In the genomic region with DNA sequence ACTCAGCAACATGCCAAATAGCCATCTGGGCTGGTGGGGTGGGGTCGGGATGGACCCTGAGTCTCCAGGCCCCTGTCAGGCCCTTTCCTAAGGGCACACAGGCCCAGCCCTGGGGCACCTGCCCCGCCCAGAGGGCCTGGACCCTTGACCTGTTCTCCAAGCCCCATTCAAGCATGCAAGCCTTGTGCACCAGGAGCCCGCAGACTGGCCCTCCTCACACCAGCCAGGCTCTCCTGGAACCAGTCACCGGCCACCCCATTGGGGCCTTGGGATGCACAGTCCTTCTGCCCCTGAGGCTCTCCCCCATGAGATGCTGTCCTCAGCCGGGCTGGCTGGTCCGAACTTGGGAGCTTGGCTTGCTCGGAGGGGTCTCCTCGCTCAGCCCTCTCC, we compare ENCODE assay signal across 21 cellular contexts. TPM values are rescaled to one million over a fixed set of nuclear protein-coding genes. Genes with fewer than 3 reads are reported as not detected.
DNase-seq lines count a peak whose midpoint lies in the region; TF ChIP-seq lines count a peak whose summit lies in the region.
"Had no signal": no experiment of that assay in that cellular context is flagged by ENCODE, and none has a peak within 500 bp of the region (broad histone marks: within the 10 kb centered on the region; RNA-seq: fewer than 3 reads in every experiment).

No MANE protein-coding gene starts in this region.

- DNase-seq in right atrium auricular region (ENCODE audit: low spot score) (peak; percentile 40), cardiac septum (ENCODE audit: low spot score) (no peak), caudate nucleus (lab: John Stamatoyannopoulos, UW) (peak in 1 of 61 donors; percentile 35), mucosa of gallbladder (ENCODE audit: low spot score) (peak; percentile 2), breast epithelium (ENCODE audit: low spot score in 2 of 2) (no peak), tibial nerve (ENCODE audit: low spot score in 2 of 2) (no peak), foreskin melanocyte (no peak), NCI-H2171 treated with DMSO at 0.1 percent for 48 hours (lab: John Stamatoyannopoulos, UW) (no peak)
- DNase-seq: activated CD8-positive, alpha-beta memory T cell treated with anti-CD3 and anti-CD28 coated beads, Interleukin-2, amount 10 ng/mL, durations not matched to agents 7 days and 5 days; activated effector memory CD4-positive, alpha-beta T cell treated with Interleukin-2 at 50 U/mL for 16 hours; CD8-positive, alpha-beta memory T cell; effector memory CD8-positive, alpha-beta T cell; GM23248; mesenchymal stem cell; MM.1S; NCI-H2029; stimulated activated naive CD4-positive, alpha-beta T cell; T1000 had no signal

- H3K27ac ChIP-seq in right atrium auricular region (no peak overlapping the region), caudate nucleus (ENCODE audit: low read depth, low read length) (peak overlapping the region; percentile 94), breast epithelium (no peak overlapping the region), tibial nerve (no peak overlapping the region)
- H3K27ac ChIP-seq: adrenal gland, GM23248, SJSA1 had no signal

- H3K9me3 ChIP-seq in right atrium auricular region (no peaks in the 10 kb centered on the region), breast epithelium (no peaks in the 10 kb centered on the region), tibial nerve (no peaks in the 10 kb centered on the region)
- H3K9me3 ChIP-seq: adrenal gland, SJSA1, upper lobe of left lung had no signal

- TF ChIP-seq CTCF in right atrium auricular region (IDR thresholded peaks at IDR 0.05): no peak
- TF ChIP-seq CTCF in breast epithelium (IDR thresholded peaks at IDR 0.05): no peak
- TF ChIP-seq CTCF in tibial nerve (IDR thresholded peaks at IDR 0.05): no peak

- TF ChIP-seq EP300 in tibial nerve (IDR thresholded peaks at IDR 0.05): no peak

- H3K4me3 ChIP-seq in right atrium auricular region (no peak overlapping the region), breast epithelium (no peak overlapping the region), tibial nerve (no peak overlapping the region)
- H3K4me3 ChIP-seq: adrenal gland, GM23248, SJSA1, upper lobe of left lung had no signal

- WGBS in tibial nerve, 2 donors: 87 to 97% methylated on average over 8 of the region's 8 CpGs

- no peaks in the 10 kb centered on the region for H3K36me3 ChIP-seq in right atrium auricular region
- no peaks in the 10 kb centered on the region for H3K36me3 ChIP-seq in breast epithelium
- H3K36me3 ChIP-seq in tibial nerve: no peaks in the 10 kb centered on the region
- H3K36me3 ChIP-seq: adrenal gland, SJSA1, upper lobe of left lung had no signal

- TF ChIP-seq POLR2A in breast epithelium (IDR thresholded peaks at IDR 0.05) (no peak), tibial nerve (IDR thresholded peaks at IDR 0.05) (no peak)

- intact Hi-C loops in cardiac septum (cut with DNase I): no loop called here
- intact Hi-C loops in breast epithelium (cut with DNase I; ENCODE audit: low total_unique reads): no loop called here

- H3K4me1 ChIP-seq in right atrium auricular region: peaks cover 0 to 57% of the 10 kb centered on the region in 2 donors
- no peaks in the 10 kb centered on the region for H3K4me1 ChIP-seq in breast epithelium
- peaks cover 0 to 48% (median 13%) of the 10 kb centered on the region in 4 donors for H3K4me1 ChIP-seq in tibial nerve
- H3K4me1 ChIP-seq: SJSA1 had no signal

- H3K27me3 ChIP-seq in right atrium auricular region (no peaks in the 10 kb centered on the region), breast epithelium (peaks cover 0 to 10% of the 10 kb centered on the region in 2 donors), tibial nerve (no peaks in the 10 kb centered on the region)
- H3K27me3 ChIP-seq: adrenal gland, SJSA1, upper lobe of left lung had no signal

RNA-seq across cellular contexts. Expression of a gene that starts 20.6 kb away (rescaled TPM):
- 10 to 100 TPM; 52.8 to 54.6 TPM for total RNA-seq in right atrium auricular region
- total RNA-seq in cardiac septum: 35.7 TPM
- total RNA-seq in mucosa of gallbladder: 86.0 TPM
- total RNA-seq in breast epithelium: 10 to 100 TPM; 26.3 to 52.2 (median 28.2) TPM
- total RNA-seq in tibial nerve: 10 to 100 TPM; 61.2 to 77.9 (median 75.1) TPM

Comparison
In these comparisons a context has a peak if more than half of its experiments do, and no peak if none do; other contexts are left out.
1. DNase-seq: peak in right atrium auricular region (single experiment) and mucosa of gallbladder (single experiment); none in cardiac septum (single experiment), breast epithelium (0 of 2), tibial nerve (0 of 2), foreskin melanocyte (single experiment) and NCI-H2171 treated with DMSO at 0.1 percent for 48 hours (single experiment).